Comparison of ENCODE assay signal across 14 cellular contexts in the genomic region with DNA sequence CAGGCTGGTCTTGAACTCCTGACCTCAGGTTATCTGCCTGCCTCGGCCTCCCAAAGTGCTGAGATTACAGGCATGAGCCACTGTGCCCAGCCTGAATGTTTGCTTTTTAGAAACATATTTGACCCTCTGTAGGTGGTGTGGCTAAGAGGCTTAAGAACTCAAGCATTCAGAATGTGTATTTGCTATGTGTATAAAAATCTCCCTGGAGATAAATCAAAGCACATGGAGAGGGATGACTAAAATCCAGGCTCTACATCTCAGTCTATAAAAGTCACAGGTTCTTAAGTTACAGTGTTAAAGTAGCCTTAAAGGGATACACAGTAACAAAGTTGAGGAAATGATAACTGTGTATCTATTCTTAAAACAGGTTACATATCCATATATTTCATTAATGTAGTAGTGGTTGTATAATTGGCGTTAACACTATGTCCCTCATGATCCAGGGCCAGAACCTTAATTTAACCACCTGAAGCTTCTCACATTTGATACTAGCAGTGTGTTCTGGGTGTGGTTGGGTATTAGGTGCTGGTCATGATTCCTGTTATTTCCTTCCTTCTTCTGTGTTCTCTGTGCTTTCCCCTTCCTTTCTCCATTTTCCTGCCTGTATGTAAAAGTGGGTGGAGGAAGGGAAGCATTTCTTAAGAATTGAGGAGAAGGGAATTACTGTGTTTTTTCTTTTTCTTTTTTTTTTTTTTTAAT. TPM values are rescaled to one million over a fixed set of nuclear protein-coding genes. Genes with fewer than 3 reads are reported as not detected.
DNase-seq lines count a peak whose midpoint lies in the region; ATAC-seq and TF ChIP-seq lines count a peak whose summit lies in the region.
"Had no signal": no experiment of that assay in that cellular context is flagged by ENCODE, and none has a peak within 500 bp of the region (broad histone marks: within the 10 kb centered on the region; RNA-seq: fewer than 3 reads in every experiment).

No MANE protein-coding gene starts in this region.

- no peaks in the 10 kb centered on the region for H4K20me1 ChIP-seq in GM23248 (ENCODE audit: insufficient read depth)

- no peaks in the 10 kb centered on the region for H3K9me3 ChIP-seq in GM23248 (ENCODE audit: low read depth)
- no peaks in the 10 kb centered on the region for H3K9me3 ChIP-seq in adipocyte (ENCODE audit: control insufficient read depth, low read length)
- H3K9me3 ChIP-seq in gastrocnemius medialis, result no peaks in the 10 kb centered on the region
- H3K9me3 ChIP-seq: suprapubic skin had no signal

- peak in 1 of 2 donors; percentile 8 for TF ChIP-seq POLR2A in gastrocnemius medialis (IDR thresholded peaks at IDR 0.05)

- in situ Hi-C loops in GM23248 (cut with MboI) (no loop called here), gastrocnemius medialis (cut with MboI; ENCODE audit: low sequenced_read_pairs in 4 of 4) (no loop called here)

- 30 to 32% methylated on average over 2 of the region's 2 CpGs for WGBS in GM23248 (ENCODE audit: low coverage in 1 of 2, low lambda C conversion rate in 2 of 2, missing lambda C conversion rate in 2 of 2), 2 experiments

- no peak for TF ChIP-seq CTCF in fibroblast of the aortic adventitia (IDR thresholded peaks at IDR 0.05; ENCODE audit: insufficient read depth, low read length)
- no peak for TF ChIP-seq CTCF in gastrocnemius medialis (IDR thresholded peaks at IDR 0.05 in 4 of 5, conservative IDR thresholded peaks at IDR 0.05 in 1 of 5)

- ATAC-seq in gastrocnemius medialis (peak; percentile 95 to 97), GM18502 (IDR thresholded peaks at IDR 0.05; ENCODE audit: poor library complexity, unreplicated experiment) (no peak)
- ATAC-seq in stimulated activated naive B cell treated with anti-CD40 and anti-IgM and Interleukin-4, amounts not matched to agents 10 μg/mL and 1 μg/mL and 100 μg/mL, for 72 hours (replicated peaks), result no peak

- peaks cover 5% of the 10 kb centered on the region; the same call in 1 of the 2 replicates for H3F3A ChIP-seq in GM23248 (ENCODE audit: insufficient read depth)

- H3K27me3 ChIP-seq in GM23248 (replicated peaks; ENCODE audit: insufficient read depth), result no peaks in the 10 kb centered on the region
- H3K27me3 ChIP-seq in adipocyte (replicated peaks; ENCODE audit: control insufficient read depth, insufficient read depth, low read length), result no peaks in the 10 kb centered on the region
- no peaks in the 10 kb centered on the region for H3K27me3 ChIP-seq in gastrocnemius medialis
- H3K27me3 ChIP-seq: suprapubic skin had no signal

- no peak overlapping the region for H3K4me3 Mint-ChIP-seq in stimulated activated naive B cell treated with anti-CD40 and anti-IgM and Interleukin-4, amounts not matched to agents 10 μg/mL and 1 μg/mL and 100 μg/mL, for 72 hours
- H3K4me3 Mint-ChIP-seq: activated CD4-positive, alpha-beta memory T cell treated with anti-CD3 and anti-CD28 coated beads, Interleukin-2, amount 10 ng/mL, durations not matched to agents 7 days and 5 days had no signal

- H3K27ac Mint-ChIP-seq in stimulated activated naive B cell treated with anti-CD40 and anti-IgM and Interleukin-4, amounts not matched to agents 10 μg/mL and 1 μg/mL and 100 μg/mL, for 72 hours, result no peak overlapping the region
- H3K27ac Mint-ChIP-seq: activated CD4-positive, alpha-beta memory T cell treated with anti-CD3 and anti-CD28 coated beads, Interleukin-2, amount 10 ng/mL, durations not matched to agents 7 days and 5 days had no signal

- peak overlapping the region; percentile 46 for H2AFZ ChIP-seq in GM23248

- DNase-seq in GM23248, result peak; percentile 93
- DNase-seq in adipocyte (ENCODE audit: low read depth), result peak; percentile 80
- peak; percentile 74 for DNase-seq in fibroblast of the aortic adventitia (ENCODE audit: low read depth)
- peak in 1 of 2 donors; percentile 49 for DNase-seq in gastrocnemius medialis
- DNase-seq in HuH-7.5 (ENCODE audit: low spot score), result no peak
- DNase-seq in T-helper 9 cell, result no peak
- no peak for DNase-seq in stimulated activated naive B cell treated with anti-CD40 and anti-IgM and Interleukin-4, amounts not matched to agents 10 μg/mL and 1 μg/mL and 100 μg/mL, for 72 hours
- DNase-seq: activated CD4-positive, alpha-beta memory T cell treated with anti-CD3 and anti-CD28 coated beads, Interleukin-2, amount 10 ng/mL, durations not matched to agents 7 days and 5 days; activated gamma-delta T cell treated with Interleukin-2 at 50 U/mL for 16 hours; DMS 273 treated with DMSO at 0.1 percent for 48 hours; NCI-H187 treated with DMSO at 0.1 percent for 48 hours; right cardiac atrium had no signal

- H3K4me3 ChIP-seq in GM23248, result no peak overlapping the region
- H3K4me3 ChIP-seq in adipocyte (ENCODE audit: low read length), result no peak overlapping the region
- H3K4me3 ChIP-seq in fibroblast of the aortic adventitia (ENCODE audit: low read depth, low read length), result no peak overlapping the region
- no peak overlapping the region for H3K4me3 ChIP-seq in gastrocnemius medialis
- H3K4me3 ChIP-seq: suprapubic skin had no signal

- H3K4me1 ChIP-seq in GM23248 (ENCODE audit: insufficient read depth) (peaks cover 12% of the 10 kb centered on the region), adipocyte (ENCODE audit: control insufficient read depth, insufficient read depth, low read length) (peaks cover 4% of the 10 kb centered on the region), gastrocnemius medialis (peaks cover 20 to 21% of the 10 kb centered on the region in 2 donors)
- H3K4me1 ChIP-seq: suprapubic skin had no signal

- no peaks in the 10 kb centered on the region for H3K9me3 Mint-ChIP-seq in stimulated activated naive B cell treated with anti-CD40 and anti-IgM and Interleukin-4, amounts not matched to agents 10 μg/mL and 1 μg/mL and 100 μg/mL, for 72 hours
- H3K9me3 Mint-ChIP-seq: activated CD4-positive, alpha-beta memory T cell treated with anti-CD3 and anti-CD28 coated beads, Interleukin-2, amount 10 ng/mL, durations not matched to agents 7 days and 5 days had no signal

- no peaks in the 10 kb centered on the region for H3K9me2 ChIP-seq in GM23248 (ENCODE audit: insufficient read depth)

- H3K9ac ChIP-seq in GM23248 (peak overlapping the region; percentile 57), adipocyte (ENCODE audit: low read length) (peak overlapping the region; percentile 39)

- H3K36me3 ChIP-seq in GM23248 (ENCODE audit: low read depth), result no peaks in the 10 kb centered on the region
- no peaks in the 10 kb centered on the region for H3K36me3 ChIP-seq in adipocyte (ENCODE audit: control insufficient read depth, insufficient read depth, low read length, severe bottlenecking)
- H3K36me3 ChIP-seq in gastrocnemius medialis, result no peaks in the 10 kb centered on the region
- H3K36me3 ChIP-seq: suprapubic skin had no signal

- no peaks in the 10 kb centered on the region for H3K36me3 Mint-ChIP-seq in stimulated activated naive B cell treated with anti-CD40 and anti-IgM and Interleukin-4, amounts not matched to agents 10 μg/mL and 1 μg/mL and 100 μg/mL, for 72 hours

- H3K79me2 ChIP-seq in GM23248 (ENCODE audit: insufficient read depth), result no peaks in the 10 kb centered on the region

- peaks cover 0 to 2% of the 10 kb centered on the region in 2 donors for H3K4me1 Mint-ChIP-seq in stimulated activated naive B cell treated with anti-CD40 and anti-IgM and Interleukin-4, amounts not matched to agents 10 μg/mL and 1 μg/mL and 100 μg/mL, for 72 hours

- intact Hi-C loops in gastrocnemius medialis (cut with DNase I; ENCODE audit: low total_unique reads), result no loop called here

- peak overlapping the region; percentile 41 for H3K4me2 ChIP-seq in GM23248 (ENCODE audit: unreplicated experiment)

- H3K27ac ChIP-seq in GM23248 (peak overlapping the region; percentile 75), gastrocnemius medialis (peak overlapping the region; percentile 60 to 80 (median 75))
- H3K27ac ChIP-seq: suprapubic skin had no signal

- peaks cover 0 to 10% of the 10 kb centered on the region in 2 donors for H3K27me3 Mint-ChIP-seq in stimulated activated naive B cell treated with anti-CD40 and anti-IgM and Interleukin-4, amounts not matched to agents 10 μg/mL and 1 μg/mL and 100 μg/mL, for 72 hours

RNA-seq across cellular contexts. Expression of gene GIPC2, which starts 16.2 kb away (rescaled TPM):
- total RNA-seq in GM23248 (2014; rRNA removed; shearing (Covaris generic)), result 0.32 and 0.51 TPM in 2 replicates
- 0.68 and 0.75 TPM in 2 replicates for polyA plus RNA-seq in GM23248 (2016; fragmentation: Nextera tagmentation; extraction: Ambion mirVana)
- total RNA-seq in fibroblast of the aortic adventitia (ENCODE audit: low replicate concordance), result 0.63 and 0.74 TPM in 2 replicates
- total RNA-seq in gastrocnemius medialis, result 1 to 10 TPM in 3 of 4 donors, under 1 TPM in 1; 0.67 to 1.5 (median 1.3) TPM

RNA-seq across cellular contexts. Expression of gene DNAJB4, which starts 57.2 kb away (rescaled TPM):
- 125 and 133 TPM in 2 replicates for total RNA-seq in GM23248 (2014; rRNA removed; shearing (Covaris generic))
- 147 and 151 TPM in 2 replicates for polyA plus RNA-seq in GM23248 (2016; fragmentation: Nextera tagmentation; extraction: Ambion mirVana)
- total RNA-seq in fibroblast of the aortic adventitia (ENCODE audit: low replicate concordance) (42.0 and 52.7 TPM in 2 replicates), gastrocnemius medialis (10 to 100 TPM; 35.6 to 84.9 (median 45.3) TPM)

Comparison
In these comparisons a context has a peak if more than half of its experiments do, and no peak if none do; other contexts are left out.
1. DNase-seq: peak in GM23248 (single experiment), adipocyte (single experiment) and fibroblast of the aortic adventitia (single experiment); none in HuH-7.5 (single experiment), T-helper 9 cell (single experiment) and stimulated activated naive B cell treated with anti-CD40 and anti-IgM and Interleukin-4, amounts not matched to agents 10 μg/mL and 1 μg/mL and 100 μg/mL, for 72 hours (single experiment).
2. ATAC-seq: peak in gastrocnemius medialis (2 of 2); none in stimulated activated naive B cell treated with anti-CD40 and anti-IgM and Interleukin-4, amounts not matched to agents 10 μg/mL and 1 μg/mL and 100 μg/mL, for 72 hours (0 of 2) and GM18502 (single experiment).